In genomic region chr21:28539623-28539988, GRCh38 we compare ENCODE assay signal across 17 cellular contexts.
DNase-seq lines count a peak whose midpoint lies in the region; ATAC-seq and TF ChIP-seq lines count a peak whose summit lies in the region.
"Had no signal": no experiment of that assay in that cellular context is flagged by ENCODE, and none has a peak within 500 bp of the region (broad histone marks: within the 10 kb centered on the region; RNA-seq: fewer than 3 reads in every experiment).

No MANE protein-coding gene starts in this region.

- no peak overlapping the region for H3K27ac Mint-ChIP-seq in activated CD8-positive, alpha-beta memory T cell treated with anti-CD3 and anti-CD28 coated beads, Interleukin-2, amount 10 ng/mL, durations not matched to agents 7 days and 5 days
- H3K27ac Mint-ChIP-seq in activated CD8-positive, alpha-beta T cell treated with anti-CD3 and anti-CD28 coated beads for 36 hours, result no peak overlapping the region
- H3K27ac Mint-ChIP-seq: CD4-positive, alpha-beta memory T cell; H9 had no signal

- CTCF ChIA-PET in HEK293 (lab: Yijun Ruan, JAX), result no interaction called here
- CTCF ChIA-PET in activated CD8-positive, alpha-beta memory T cell treated with anti-CD3 and anti-CD28 coated beads, Interleukin-2, amount 10 ng/mL, durations not matched to agents 7 days and 5 days (lab: Charles Lee), result no interaction called here
- CTCF ChIA-PET in activated CD8-positive, alpha-beta T cell treated with anti-CD3 and anti-CD28 coated beads for 36 hours (lab: Charles Lee), result no interaction called here

- no peaks in the 10 kb centered on the region for H3K36me3 Mint-ChIP-seq in activated CD8-positive, alpha-beta memory T cell treated with anti-CD3 and anti-CD28 coated beads, Interleukin-2, amount 10 ng/mL, durations not matched to agents 7 days and 5 days
- H3K36me3 Mint-ChIP-seq in activated CD8-positive, alpha-beta T cell treated with anti-CD3 and anti-CD28 coated beads for 36 hours (ENCODE audit: low read depth), result no peaks in the 10 kb centered on the region
- H3K36me3 Mint-ChIP-seq: CD4-positive, alpha-beta memory T cell had no signal

- H3K9me3 Mint-ChIP-seq in activated CD8-positive, alpha-beta memory T cell treated with anti-CD3 and anti-CD28 coated beads, Interleukin-2, amount 10 ng/mL, durations not matched to agents 7 days and 5 days (ENCODE audit: low read depth), result no peaks in the 10 kb centered on the region
- H3K9me3 Mint-ChIP-seq in activated CD8-positive, alpha-beta T cell treated with anti-CD3 and anti-CD28 coated beads for 36 hours, result no peaks in the 10 kb centered on the region
- H3K9me3 Mint-ChIP-seq: H9 had no signal

- no peak for TF ChIP-seq POLR2A in vagina (IDR thresholded peaks at IDR 0.05)

- H3K4me1 Mint-ChIP-seq in activated CD8-positive, alpha-beta memory T cell treated with anti-CD3 and anti-CD28 coated beads, Interleukin-2, amount 10 ng/mL, durations not matched to agents 7 days and 5 days, result no peaks in the 10 kb centered on the region
- H3K4me1 Mint-ChIP-seq in activated CD8-positive, alpha-beta T cell treated with anti-CD3 and anti-CD28 coated beads for 36 hours (ENCODE audit: low read depth), result peaks cover 2% of the 10 kb centered on the region
- H3K4me1 Mint-ChIP-seq: CD4-positive, alpha-beta memory T cell had no signal

- POLR2A ChIA-PET in HEK293 (lab: Yijun Ruan, JAX), result no interaction called here
- POLR2A ChIA-PET in activated CD8-positive, alpha-beta T cell treated with anti-CD3 and anti-CD28 coated beads for 36 hours (lab: Charles Lee), result no interaction called here

- no peak overlapping the region for H3K4me3 Mint-ChIP-seq in activated CD8-positive, alpha-beta memory T cell treated with anti-CD3 and anti-CD28 coated beads, Interleukin-2, amount 10 ng/mL, durations not matched to agents 7 days and 5 days
- no peak overlapping the region for H3K4me3 Mint-ChIP-seq in activated CD8-positive, alpha-beta T cell treated with anti-CD3 and anti-CD28 coated beads for 36 hours
- H3K4me3 Mint-ChIP-seq: CD4-positive, alpha-beta memory T cell; H9 had no signal

- DNase-seq in left lobe of liver (ENCODE audit: low spot score), result no peak
- DNase-seq in vagina (ENCODE audit: extremely low spot score in 2 of 2), result no peak
- no peak for DNase-seq in activated CD8-positive, alpha-beta memory T cell treated with anti-CD3 and anti-CD28 coated beads, Interleukin-2, amount 10 ng/mL, durations not matched to agents 7 days and 5 days
- no peak for DNase-seq in COR-L47 (lab: John Stamatoyannopoulos, UW)
- no peak for DNase-seq in activated CD8-positive, alpha-beta T cell treated with anti-CD3 and anti-CD28 coated beads for 36 hours
- DNase-seq: BE2C; Calu3; CD4-positive, alpha-beta memory T cell; H9; NCI-H1417 treated with DMSO at 0.1 percent for 48 hours; NCI-H187 treated with DMSO at 0.1 percent for 48 hours; NCI-H524 treated with DMSO at 0.1 percent for 48 hours; SJCRH30; SW 1271 had no signal

- intact Hi-C loops in vagina (cut with DNase I), result no loop called here
- intact Hi-C loops in activated CD8-positive, alpha-beta T cell treated with anti-CD3 and anti-CD28 coated beads for 36 hours (cut with micrococcal nuclease), result no loop called here

- ATAC-seq in left lobe of liver, result peak; percentile 69
- ATAC-seq in activated CD8-positive, alpha-beta memory T cell treated with anti-CD3 and anti-CD28 coated beads, Interleukin-2, amount 10 ng/mL, durations not matched to agents 7 days and 5 days, result no peak
- ATAC-seq in activated CD8-positive, alpha-beta T cell treated with anti-CD3 and anti-CD28 coated beads for 36 hours, result no peak
- ATAC-seq: GM12878 had no signal

- no peak for TF ChIP-seq CTCF in HEK293 (tag by site-specific recombination; IDR thresholded peaks at IDR 0.05)
- no peak for TF ChIP-seq CTCF in VCaP (conservative IDR thresholded peaks at IDR 0.05)
- no peak for TF ChIP-seq CTCF in vagina (IDR thresholded peaks at IDR 0.05)
- TF ChIP-seq CTCF in activated CD8-positive, alpha-beta T cell treated with anti-CD3 and anti-CD28 coated beads for 36 hours (IDR thresholded peaks at IDR 0.05), result no peak

- no peak overlapping the region for H3K27ac ChIP-seq in HEK293 (ENCODE audit: extremely low read depth, low read depth, low read length)
- peak overlapping the region; percentile 72 for H3K27ac ChIP-seq in VCaP
- H3K27ac ChIP-seq in vagina, result peak overlapping the region; percentile 0
- H3K27ac ChIP-seq: SJCRH30 had no signal

- H3K27me3 Mint-ChIP-seq in activated CD8-positive, alpha-beta memory T cell treated with anti-CD3 and anti-CD28 coated beads, Interleukin-2, amount 10 ng/mL, durations not matched to agents 7 days and 5 days, result peaks cover 8% of the 10 kb centered on the region
- peaks cover 5% of the 10 kb centered on the region for H3K27me3 Mint-ChIP-seq in activated CD8-positive, alpha-beta T cell treated with anti-CD3 and anti-CD28 coated beads for 36 hours
- H3K27me3 Mint-ChIP-seq: CD4-positive, alpha-beta memory T cell had no signal

- no peaks in the 10 kb centered on the region for H3K4me1 ChIP-seq in HEK293 (ENCODE audit: control insufficient read depth, insufficient read depth, low read length)
- peaks cover 11% of the 10 kb centered on the region for H3K4me1 ChIP-seq in vagina
- H3K4me1 ChIP-seq: BE2C, SJCRH30 had no signal

- H3K36me3 ChIP-seq in HEK293 (ENCODE audit: control insufficient read depth in 2 of 2, insufficient read depth in 1 of 2, low read length in 2 of 2) (no peaks in the 10 kb centered on the region), vagina (no peaks in the 10 kb centered on the region)
- H3K36me3 ChIP-seq: BE2C, SJCRH30 had no signal

- no peaks in the 10 kb centered on the region for H3K27me3 ChIP-seq in vagina
- H3K27me3 ChIP-seq: BE2C, SJCRH30 had no signal

- H3K4me3 ChIP-seq in HEK293 (ENCODE audit: low read depth, low read length) (no peak overlapping the region), vagina (no peak overlapping the region)
- H3K4me3 ChIP-seq: GM12878, SJCRH30 had no signal

- H3K9me3 ChIP-seq in HEK293 (ENCODE audit: control insufficient read depth, insufficient read depth, low read depth, low read length) (no peaks in the 10 kb centered on the region), vagina (no peaks in the 10 kb centered on the region)
- H3K9me3 ChIP-seq: BE2C, SJCRH30 had no signal

TF ChIP-seq in HEK293, 187 proteins besides CTCF, POLR2A, EP300 and RAD21 (continues in another document):
- 0 out of 2 replicates have a peak, but pooled peaks have one; percentile 29 for TF ChIP-seq ZFP37 (tag by site-specific recombination; IDR thresholded peaks at IDR 0.05)
- 0 out of 2 replicates have a peak, but pooled peaks have one; percentile 1 for TF ChIP-seq ZNF629 (tag by site-specific recombination; IDR thresholded peaks at IDR 0.05)
- TF ChIP-seq ZNF670 (tag by site-specific recombination; IDR thresholded peaks at IDR 0.05; ENCODE audit: low read depth), result no peak
- TF ChIP-seq ZNF701 (tag by site-specific recombination; IDR thresholded peaks at IDR 0.05), result no peak
- no peak for TF ChIP-seq ZBTB44 (tag by site-specific recombination; IDR thresholded peaks at IDR 0.05)
- no peak for TF ChIP-seq ZBTB10 (tag by site-specific recombination; IDR thresholded peaks at IDR 0.05)
- TF ChIP-seq ZNF513 (tag by site-specific recombination; IDR thresholded peaks at IDR 0.05), result no peak
- TF ChIP-seq ZBTB20 (tag by site-specific recombination; IDR thresholded peaks at IDR 0.05), result no peak
- no peak for TF ChIP-seq PRDM1 (tag by site-specific recombination; IDR thresholded peaks at IDR 0.05)
- no peak for TF ChIP-seq ZNF843 (tag by site-specific recombination; IDR thresholded peaks at IDR 0.05)
- no peak for TF ChIP-seq MZF1 (tag by site-specific recombination; IDR thresholded peaks at IDR 0.05; ENCODE audit: borderline replicate concordance)
